In genomic region chr20:36833275-36834020, GRCh38 we compare ENCODE assay signal across 10 cellular contexts. TPM values are rescaled to one million over a fixed set of nuclear protein-coding genes. Genes with fewer than 3 reads are reported as not detected.
A peak's percentile ranks its signal among the peaks of the same experiment; 100 is the strongest.
DNase-seq lines count a peak whose midpoint lies in the region; ATAC-seq and TF ChIP-seq lines count a peak whose summit lies in the region.
"Had no signal": no experiment of that assay in that cellular context is flagged by ENCODE, and none has a peak within 500 bp of the region (broad histone marks: within the 10 kb centered on the region; RNA-seq: fewer than 3 reads in every experiment).

No MANE protein-coding gene starts in this region.

- H3K9me3 ChIP-seq in HUES48 (ENCODE audit: control insufficient read depth, insufficient read depth, low read length) = no peaks in the 10 kb centered on the region
- no peaks in the 10 kb centered on the region for H3K9me3 ChIP-seq in lung (ENCODE audit: control insufficient read depth in 2 of 2, insufficient read depth in 1 of 2, low read length in 1 of 2)

- H3K9ac ChIP-seq in HUES48 (ENCODE audit: low read depth, low read length) = no peak overlapping the region

- POLR2A ChIA-PET in activated CD4-positive, alpha-beta memory T cell treated with anti-CD3 and anti-CD28 coated beads, Interleukin-2, amount 10 ng/mL, durations not matched to agents 7 days and 5 days (lab: Charles Lee) = interaction anchor here (0.6 to 1.0 kb wide), 2 partner anchors 30 to 976 kb away, joined by 3 read pairs; a partner anchor contains a TSS

- H3K27ac ChIP-seq in HUES48 (ENCODE audit: low read depth, low read length) (peak overlapping the region; percentile 37), lung (ENCODE audit: low read depth in 1 of 2, low read length in 1 of 2) (peak overlapping the region; percentile 47 to 77), temporal lobe (ENCODE audit: low read depth, low read length) (peak overlapping the region; percentile 97)

- no peak for ATAC-seq in lung (ENCODE audit: insufficient read depth, low FRiP score)
- ATAC-seq in activated CD4-positive, CD25-positive, alpha-beta regulatory T cell treated with anti-CD3 and anti-CD28 coated beads, Interleukin-2, amount 50 U/mL, for 24 hours = no peak
- ATAC-seq in GM21367 (IDR thresholded peaks at IDR 0.05; ENCODE audit: unreplicated experiment) = no peak

- no peaks in the 10 kb centered on the region for H3K9me3 Mint-ChIP-seq in activated CD4-positive, alpha-beta memory T cell treated with anti-CD3 and anti-CD28 coated beads, Interleukin-2, amount 10 ng/mL, durations not matched to agents 7 days and 5 days
- no peaks in the 10 kb centered on the region for H3K9me3 Mint-ChIP-seq in activated naive CD8-positive, alpha-beta T cell treated with anti-CD3 and anti-CD28 coated beads for 36 hours
- H3K9me3 Mint-ChIP-seq: activated B cell treated with CpG ODN at 0.5 μM for 24 hours had no signal

- DNase-seq in astrocyte of the hippocampus (ENCODE audit: low read depth, low spot score) (peak; percentile 79), lung (ENCODE audit: low spot score) (no peak)
- DNase-seq in activated CD4-positive, alpha-beta memory T cell treated with anti-CD3 and anti-CD28 coated beads, Interleukin-2, amount 10 ng/mL, durations not matched to agents 7 days and 5 days = no peak
- no peak for DNase-seq in activated naive CD8-positive, alpha-beta T cell treated with anti-CD3 and anti-CD28 coated beads for 36 hours
- DNase-seq: activated B cell treated with CpG ODN at 0.5 μM for 24 hours had no signal

- 70 to 85% methylated on average over 19 of the region's 19 CpGs for WGBS in lung, 2 donors

- no peak overlapping the region for H3K27ac Mint-ChIP-seq in activated CD4-positive, alpha-beta memory T cell treated with anti-CD3 and anti-CD28 coated beads, Interleukin-2, amount 10 ng/mL, durations not matched to agents 7 days and 5 days
- H3K27ac Mint-ChIP-seq in activated naive CD8-positive, alpha-beta T cell treated with anti-CD3 and anti-CD28 coated beads for 36 hours = no peak overlapping the region
- H3K27ac Mint-ChIP-seq: activated B cell treated with CpG ODN at 0.5 μM for 24 hours had no signal

- no peak for TF ChIP-seq CTCF in lung (IDR thresholded peaks at IDR 0.05; ENCODE audit: control extremely low read depth, extremely low read depth)

- no peak overlapping the region for H3K4me3 Mint-ChIP-seq in activated CD4-positive, alpha-beta memory T cell treated with anti-CD3 and anti-CD28 coated beads, Interleukin-2, amount 10 ng/mL, durations not matched to agents 7 days and 5 days
- no peak overlapping the region for H3K4me3 Mint-ChIP-seq in activated naive CD8-positive, alpha-beta T cell treated with anti-CD3 and anti-CD28 coated beads for 36 hours
- H3K4me3 Mint-ChIP-seq: activated B cell treated with CpG ODN at 0.5 μM for 24 hours had no signal

- H3K4me1 Mint-ChIP-seq in activated CD4-positive, alpha-beta memory T cell treated with anti-CD3 and anti-CD28 coated beads, Interleukin-2, amount 10 ng/mL, durations not matched to agents 7 days and 5 days = peaks cover 32% of the 10 kb centered on the region
- H3K4me1 Mint-ChIP-seq in activated naive CD8-positive, alpha-beta T cell treated with anti-CD3 and anti-CD28 coated beads for 36 hours = peaks cover 10% of the 10 kb centered on the region

- no peak overlapping the region for H3K4me3 ChIP-seq in HUES48 (ENCODE audit: low read depth, low read length)
- H3K4me3 ChIP-seq in lung = no peak overlapping the region

- H3K4me1 ChIP-seq in HUES48 (ENCODE audit: control insufficient read depth, insufficient read depth, low read length) = peaks cover 3% of the 10 kb centered on the region
- peaks cover 17 to 30% of the 10 kb centered on the region in 2 donors for H3K4me1 ChIP-seq in lung (ENCODE audit: control insufficient read depth in 2 of 2, insufficient read depth in 2 of 2, low read length in 2 of 2)

- peaks cover 10% of the 10 kb centered on the region for H3K36me3 ChIP-seq in HUES48 (ENCODE audit: control insufficient read depth, insufficient read depth, low read length)
- H3K36me3 ChIP-seq in lung (ENCODE audit: control insufficient read depth in 2 of 2, insufficient read depth in 2 of 2, low read length in 2 of 2) = peaks cover 0 to 6% of the 10 kb centered on the region in 2 donors

- H3K27me3 ChIP-seq in HUES48 (ENCODE audit: control insufficient read depth, insufficient read depth, low read length) = no peaks in the 10 kb centered on the region
- no peaks in the 10 kb centered on the region for H3K27me3 ChIP-seq in lung (ENCODE audit: control insufficient read depth, insufficient read depth)

- no peaks in the 10 kb centered on the region for H3K36me3 Mint-ChIP-seq in activated CD4-positive, alpha-beta memory T cell treated with anti-CD3 and anti-CD28 coated beads, Interleukin-2, amount 10 ng/mL, durations not matched to agents 7 days and 5 days (ENCODE audit: low read depth)
- peaks cover 2% of the 10 kb centered on the region for H3K36me3 Mint-ChIP-seq in activated naive CD8-positive, alpha-beta T cell treated with anti-CD3 and anti-CD28 coated beads for 36 hours

- CTCF ChIA-PET in activated CD4-positive, alpha-beta memory T cell treated with anti-CD3 and anti-CD28 coated beads, Interleukin-2, amount 10 ng/mL, durations not matched to agents 7 days and 5 days (lab: Charles Lee) = interaction anchor here (0.7 to 1.3 kb wide), 2 partner anchors 25 to 31 kb away, joined by 3 read pairs; no protein-coding TSS in a partner anchor

- no peaks in the 10 kb centered on the region for H3K27me3 Mint-ChIP-seq in activated CD4-positive, alpha-beta memory T cell treated with anti-CD3 and anti-CD28 coated beads, Interleukin-2, amount 10 ng/mL, durations not matched to agents 7 days and 5 days
- H3K27me3 Mint-ChIP-seq in activated naive CD8-positive, alpha-beta T cell treated with anti-CD3 and anti-CD28 coated beads for 36 hours = no peaks in the 10 kb centered on the region
- H3K27me3 Mint-ChIP-seq: activated B cell treated with CpG ODN at 0.5 μM for 24 hours had no signal

RNA-seq across cellular contexts. Expression of gene TLDC2, which starts 42.5 kb away (rescaled TPM):
- total RNA-seq in lung = under 1 TPM; 0.23 to 0.67 TPM
- under 1 TPM; 0.07 to 0.12 TPM for polyA plus RNA-seq in lung
- not detected for total RNA-seq in temporal lobe
- total RNA-seq in activated CD4-positive, alpha-beta memory T cell treated with anti-CD3 and anti-CD28 coated beads, Interleukin-2, amount 10 ng/mL, durations not matched to agents 7 days and 5 days = not detected
- total RNA-seq in activated naive CD8-positive, alpha-beta T cell treated with anti-CD3 and anti-CD28 coated beads for 36 hours = not detected
- total RNA-seq: activated B cell treated with CpG ODN at 0.5 μM for 24 hours had no signal
- polyA plus RNA-seq: neural cell had no signal

RNA-seq across cellular contexts. Expression of gene DSN1, which starts 59.9 kb away (rescaled TPM):
- 10 to 100 TPM; 10.5 to 11.0 TPM for total RNA-seq in lung
- 1 to 10 TPM; 5.8 to 8.9 TPM for polyA plus RNA-seq in lung
- 4.2 TPM for total RNA-seq in temporal lobe
- 10 to 100 TPM; 31.9 to 32.0 TPM for total RNA-seq in activated CD4-positive, alpha-beta memory T cell treated with anti-CD3 and anti-CD28 coated beads, Interleukin-2, amount 10 ng/mL, durations not matched to agents 7 days and 5 days
- 10 to 100 TPM; 19.9 to 21.8 TPM for total RNA-seq in activated naive CD8-positive, alpha-beta T cell treated with anti-CD3 and anti-CD28 coated beads for 36 hours

Comparison
In these comparisons a context has a peak if more than half of its experiments do, and no peak if none do; other contexts are left out.
1. H3K27ac ChIP-seq: peak in every context shown above with its lines; median percentile 97 in temporal lobe; 62 in lung; 37 in HUES48.